In the genomic region with DNA sequence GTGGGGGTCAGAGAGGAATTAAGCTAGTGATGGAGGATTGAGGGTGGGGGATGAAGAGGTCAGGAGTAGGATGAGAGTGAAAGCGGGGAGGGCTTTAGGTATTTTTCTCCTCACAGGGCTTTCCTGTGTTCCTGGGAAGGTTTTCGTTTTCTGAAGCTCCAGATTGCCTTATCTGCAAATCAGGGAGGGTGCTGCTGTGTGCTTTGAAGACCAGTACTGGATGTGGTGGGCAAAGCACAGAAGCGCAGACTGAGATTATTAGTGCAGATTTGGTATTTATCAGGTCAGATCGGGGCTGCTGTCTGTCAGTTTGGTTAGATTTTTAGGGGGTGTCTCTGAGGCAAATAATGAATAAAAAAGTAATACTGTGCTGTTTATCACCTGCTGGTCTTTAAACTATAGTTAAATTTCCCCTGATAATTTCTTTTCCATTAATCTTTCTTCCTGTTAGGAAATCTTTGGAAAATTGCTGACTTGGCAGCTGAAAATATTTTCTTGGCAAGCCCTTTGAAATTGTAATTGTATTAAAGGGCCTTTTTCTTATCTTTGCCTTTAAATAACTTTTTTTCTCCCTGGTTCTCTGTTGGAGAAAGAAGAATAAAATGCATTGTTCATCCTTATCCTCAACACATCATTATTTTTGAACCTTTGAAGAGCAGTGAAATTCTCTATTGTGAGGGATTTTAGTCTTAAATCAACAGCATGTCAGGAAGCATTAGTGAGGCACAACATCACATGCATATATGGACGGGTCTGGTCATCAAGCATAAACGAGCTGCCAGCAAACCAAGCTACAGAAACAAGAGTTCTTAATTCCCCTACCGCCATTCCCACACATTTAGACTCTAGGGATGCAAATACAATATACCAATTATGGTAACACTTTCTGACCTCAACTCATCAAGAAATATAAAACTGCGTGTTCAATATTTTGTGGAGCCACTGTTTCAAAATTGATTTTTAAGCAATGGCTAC, we compare ENCODE assay signal across 21 cellular contexts.
"Had no signal": no experiment of that assay in that cellular context is flagged by ENCODE, and none has a peak within 500 bp of the region (broad histone marks: within the 10 kb centered on the region; RNA-seq: fewer than 3 reads in every experiment).

No MANE protein-coding gene starts in this region.

- H3K36me3 ChIP-seq: cardiac muscle cell, right atrium auricular region, tibial nerve had no signal

- H3K27me3 ChIP-seq: cardiac muscle cell, right atrium auricular region, tibial nerve had no signal

- H3K4me3 ChIP-seq: cardiac muscle cell, right atrium auricular region, skin epidermis, tibial nerve had no signal

- H3K4me1 ChIP-seq: right atrium auricular region had no signal

- DNase-seq: activated CD4-positive, alpha-beta memory T cell treated with anti-CD3 and anti-CD28 coated beads for 36 hours; activated CD4-positive, alpha-beta T cell treated with anti-CD3 and anti-CD28 coated beads for 36 hours; activated effector memory CD4-positive, alpha-beta T cell treated with Interleukin-2 at 50 U/mL for 16 hours; activated T-cell treated with anti-CD3 and anti-CD28 coated beads, Interleukin-2, amount 50 U/mL, for 4 hours; foreskin fibroblast; mesendoderm; nucleus accumbens; posterior cingulate gyrus; stimulated activated CD4-positive, alpha-beta T cell treated with anti-CD3 and anti-CD28 coated beads, Interleukin-15, amount 100 ng/mL, for 24 hours; stimulated activated CD4-positive, alpha-beta T cell treated with anti-CD3 and anti-CD28 coated beads, Interleukin-4, amount 100 ng/mL, for 1 hour; stimulated activated naive CD4-positive, alpha-beta T cell treated with Interleukin-2 at 50 U/mL for 16 hours; substantia nigra; T-helper 17 cell had no signal

- FAIRE-seq: endometrium had no signal

- ATAC-seq: activated CD4-positive, alpha-beta T cell treated with anti-CD3 and anti-CD28 coated beads for 36 hours; activated naive CD4-positive, alpha-beta T cell treated with anti-CD3 and anti-CD28 coated beads, Interleukin-2, amount 50 U/mL, for 72 hours; activated T-cell treated with anti-CD3 and anti-CD28 coated beads, Interleukin-2, amount 50 U/mL, for 4 hours; esophagus mucosa; natural killer cell treated with Interleukin-12 subunit alpha and Interleukin-12 subunit beta and Interleukin-15 and Interleukin-18, amount 100 ng/mL, for 72 hours; T-helper 17 cell had no signal

- H3K27ac ChIP-seq: cardiac muscle cell, right atrium auricular region, skin epidermis, tibial nerve had no signal
